8 cellular contexts compared by ENCODE assay signal in the genomic region with DNA sequence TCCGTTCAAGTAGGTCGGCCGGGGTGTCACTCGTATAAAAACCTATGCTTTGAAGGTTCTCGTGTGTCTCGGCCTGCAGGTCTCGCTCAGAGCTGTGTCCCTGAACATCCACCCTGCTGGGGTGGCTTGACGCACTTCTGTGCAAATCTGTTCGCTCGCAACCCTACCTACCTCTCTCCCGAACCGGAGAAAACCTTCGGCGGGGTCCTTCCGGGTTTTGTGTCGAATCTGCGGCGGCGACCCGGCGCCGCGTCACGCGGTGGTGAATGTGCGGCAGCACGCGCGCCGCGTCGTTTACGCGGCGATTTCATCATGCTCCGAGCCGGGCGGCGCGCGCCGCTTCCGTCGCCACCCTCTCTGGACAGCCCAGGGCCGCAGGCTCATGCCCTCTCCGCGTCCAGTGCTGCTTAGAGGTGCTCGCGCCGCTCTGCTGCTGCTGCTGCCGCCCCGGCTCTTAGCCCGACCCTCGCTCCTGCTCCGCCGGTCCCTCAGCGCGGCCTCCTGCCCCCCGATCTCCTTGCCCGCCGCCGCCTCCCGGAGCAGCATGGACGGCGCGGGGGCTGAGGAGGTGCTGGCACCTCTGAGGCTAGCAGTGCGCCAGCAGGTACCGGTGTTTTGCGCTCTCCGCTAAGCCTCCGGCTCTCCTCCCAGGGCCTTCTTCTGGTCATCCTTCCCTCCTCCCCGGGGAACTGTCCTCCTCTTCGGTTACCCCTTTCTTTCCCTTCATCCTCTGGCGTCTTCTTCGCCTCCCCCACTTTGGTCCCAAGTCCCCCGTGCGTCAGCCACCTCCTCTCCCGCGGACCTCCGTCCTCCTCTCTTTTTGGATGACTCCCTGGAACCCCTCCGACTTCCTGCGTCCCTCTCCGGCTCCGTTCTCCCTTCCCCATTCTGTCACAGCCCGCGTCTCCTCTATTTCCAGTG. TPM values are rescaled to one million over a fixed set of nuclear protein-coding genes. Genes with fewer than 3 reads are reported as not detected.
DNase-seq lines count a peak whose midpoint lies in the region; ATAC-seq, FAIRE-seq and TF ChIP-seq lines count a peak whose summit lies in the region.

A gene with protein sequence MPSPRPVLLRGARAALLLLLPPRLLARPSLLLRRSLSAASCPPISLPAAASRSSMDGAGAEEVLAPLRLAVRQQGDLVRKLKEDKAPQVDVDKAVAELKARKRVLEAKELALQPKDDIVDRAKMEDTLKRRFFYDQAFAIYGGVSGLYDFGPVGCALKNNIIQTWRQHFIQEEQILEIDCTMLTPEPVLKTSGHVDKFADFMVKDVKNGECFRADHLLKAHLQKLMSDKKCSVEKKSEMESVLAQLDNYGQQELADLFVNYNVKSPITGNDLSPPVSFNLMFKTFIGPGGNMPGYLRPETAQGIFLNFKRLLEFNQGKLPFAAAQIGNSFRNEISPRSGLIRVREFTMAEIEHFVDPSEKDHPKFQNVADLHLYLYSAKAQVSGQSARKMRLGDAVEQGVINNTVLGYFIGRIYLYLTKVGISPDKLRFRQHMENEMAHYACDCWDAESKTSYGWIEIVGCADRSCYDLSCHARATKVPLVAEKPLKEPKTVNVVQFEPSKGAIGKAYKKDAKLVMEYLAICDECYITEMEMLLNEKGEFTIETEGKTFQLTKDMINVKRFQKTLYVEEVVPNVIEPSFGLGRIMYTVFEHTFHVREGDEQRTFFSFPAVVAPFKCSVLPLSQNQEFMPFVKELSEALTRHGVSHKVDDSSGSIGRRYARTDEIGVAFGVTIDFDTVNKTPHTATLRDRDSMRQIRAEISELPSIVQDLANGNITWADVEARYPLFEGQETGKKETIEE (plus strand): TSS at position 339 of the 921 bp plus-strand sequence. CDS start 44 bp downstream, at position 383.

- H3K4me3 Mint-ChIP-seq in natural killer cell treated with Interleukin-12 subunit alpha and Interleukin-12 subunit beta and Interleukin-15 and Interleukin-18, amount 100 ng/mL, for 72 hours = peak within 1 kb of the TSS; percentile 100

- peaks cover 35 to 44% of the 10 kb centered on the region in 2 donors for H3K4me1 Mint-ChIP-seq in natural killer cell treated with Interleukin-12 subunit alpha and Interleukin-12 subunit beta and Interleukin-15 and Interleukin-18, amount 100 ng/mL, for 72 hours (ENCODE audit: low read depth in 2 of 2)

- H3K27me3 Mint-ChIP-seq in natural killer cell treated with Interleukin-12 subunit alpha and Interleukin-12 subunit beta and Interleukin-15 and Interleukin-18, amount 100 ng/mL, for 72 hours = no peaks in the 10 kb centered on the region

- peak; percentile 81 for FAIRE-seq in H54 (lab: Jason Lieb, UNC)

- ATAC-seq in natural killer cell treated with Interleukin-12 subunit alpha and Interleukin-12 subunit beta and Interleukin-15 and Interleukin-18, amount 100 ng/mL, for 72 hours = peak; percentile 96 to 98

- H3K36me3 Mint-ChIP-seq in natural killer cell treated with Interleukin-12 subunit alpha and Interleukin-12 subunit beta and Interleukin-15 and Interleukin-18, amount 100 ng/mL, for 72 hours = peaks cover 21% of the 10 kb centered on the region

- H3K27ac Mint-ChIP-seq in natural killer cell treated with Interleukin-12 subunit alpha and Interleukin-12 subunit beta and Interleukin-15 and Interleukin-18, amount 100 ng/mL, for 72 hours = peak within 1 kb of the TSS; percentile 98

- no peaks in the 10 kb centered on the region for H3K9me3 Mint-ChIP-seq in natural killer cell treated with Interleukin-12 subunit alpha and Interleukin-12 subunit beta and Interleukin-15 and Interleukin-18, amount 100 ng/mL, for 72 hours

- TF ChIP-seq POLR2A in H54 (IDR thresholded peaks at IDR 0.05; ENCODE audit: low read depth, low read length) = peak; percentile 98
- TF ChIP-seq POLR2A in Raji (IDR thresholded peaks at IDR 0.05; ENCODE audit: insufficient read depth, low read depth, low read length) = peak; percentile 99

- DNase-seq in ELR (ENCODE audit: low read depth) (peak; percentile 94), H54 (ENCODE audit: insufficient read length, low spot score) (peak; percentile 89), LoVo (ENCODE audit: low spot score) (peak; percentile 94), fibroblast of peridontal ligament (ENCODE audit: extremely low read depth) (peak; percentile 87)
- DNase-seq in activated T-helper 9 cell treated with anti-CD3 and anti-CD28 coated beads, Interleukin-2, amount 50 U/mL, for 16 hours (ENCODE audit: low read depth) = peak; percentile 86
- peak; percentile 91 for DNase-seq in natural killer cell treated with Interleukin-12 subunit alpha and Interleukin-12 subunit beta and Interleukin-15 and Interleukin-18, amount 100 ng/mL, for 72 hours (ENCODE audit: low spot score)
- peak; percentile 82 for DNase-seq in stimulated activated naive CD4-positive, alpha-beta T cell treated with Interleukin-2 at 50 U/mL for 16 hours (lab: John Stamatoyannopoulos, UW)

RNA-seq across cellular contexts. Expression of the gene that starts here (rescaled TPM):
- total RNA-seq in natural killer cell treated with Interleukin-12 subunit alpha and Interleukin-12 subunit beta and Interleukin-15 and Interleukin-18, amount 100 ng/mL, for 72 hours = 100 to 1,000 TPM; 178 to 200 TPM

Comparison
In these comparisons a context has a peak if more than half of its experiments do, and no peak if none do; other contexts are left out.
1. Peak in every context shown above with its lines: DNase-seq and ATAC-seq.